In the genomic region with DNA sequence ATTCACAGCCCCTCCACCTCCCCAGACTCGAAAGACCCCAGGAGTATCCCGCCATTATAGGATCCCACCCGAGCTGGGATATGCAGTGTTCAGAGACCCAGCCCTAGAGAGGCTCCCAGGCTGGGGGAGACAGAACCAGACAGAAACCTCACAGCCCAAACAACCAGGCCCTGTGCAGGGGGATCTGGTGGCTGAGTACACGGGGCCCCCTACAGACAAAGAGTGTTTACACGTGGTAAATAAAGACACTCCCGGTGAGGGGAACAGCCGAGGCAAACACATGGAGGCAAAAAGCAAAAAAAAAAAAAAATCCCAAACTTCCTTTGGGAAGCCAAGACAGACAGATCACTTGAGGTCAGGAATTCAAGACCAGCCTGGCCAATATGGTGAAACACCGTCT, we compare ENCODE assay signal across 20 cellular contexts. TPM values are rescaled to one million over a fixed set of nuclear protein-coding genes. Genes with fewer than 3 reads are reported as not detected.
DNase-seq lines count a peak whose midpoint lies in the region; ATAC-seq and TF ChIP-seq lines count a peak whose summit lies in the region.
"Had no signal": no experiment of that assay in that cellular context is flagged by ENCODE, and none has a peak within 500 bp of the region (broad histone marks: within the 10 kb centered on the region; RNA-seq: fewer than 3 reads in every experiment).

No MANE protein-coding gene starts in this region.

- no peak overlapping the region for H3K4ac ChIP-seq in H9 (ENCODE audit: low read depth, low read length)

- no peak overlapping the region for H2BK120ac ChIP-seq in H9 (ENCODE audit: low read depth, low read length, poor library complexity, severe bottlenecking)

- H3K27me3 ChIP-seq in H9 (ENCODE audit: insufficient read depth, low read length) (no peaks in the 10 kb centered on the region), neural progenitor cell (no peaks in the 10 kb centered on the region)
- H3K27me3 ChIP-seq in CD8-positive, alpha-beta T cell (ENCODE audit: insufficient read depth, low read length), result peaks cover 1% of the 10 kb centered on the region

- no peaks in the 10 kb centered on the region for H3K79me2 ChIP-seq in H9 (ENCODE audit: insufficient read depth, low read length)
- H3K79me2 ChIP-seq in neural progenitor cell (ENCODE audit: low read depth), result no peaks in the 10 kb centered on the region

- peaks cover 9% of the 10 kb centered on the region for H3F3A ChIP-seq in neural progenitor cell (ENCODE audit: low read depth)

- H3K27me3 Mint-ChIP-seq in H9 (ENCODE audit: low read depth) (peaks cover 45% of the 10 kb centered on the region), neural progenitor cell (ENCODE audit: insufficient read depth, low read depth) (peaks cover 14% of the 10 kb centered on the region), nephron progenitor cell (ENCODE audit: low read depth, poor library complexity) (peaks cover 12% of the 10 kb centered on the region)
- peaks cover 5% of the 10 kb centered on the region for H3K27me3 Mint-ChIP-seq in CD8-positive, alpha-beta T cell (ENCODE audit: low read depth)

- no peak overlapping the region for H2BK5ac ChIP-seq in H9 (ENCODE audit: insufficient read length, low read length)

- H3K79me1 ChIP-seq in H9 (ENCODE audit: insufficient read depth, low read depth, low read length, poor library complexity, severe bottlenecking), result no peaks in the 10 kb centered on the region

- H4K8ac ChIP-seq in H9 (replicated peaks; ENCODE audit: insufficient read length, low read depth, low read length), result no peak overlapping the region

- H3K36me3 Mint-ChIP-seq in H9 (ENCODE audit: insufficient read depth in 1 of 3, low read depth in 3 of 3) (no peaks in the 10 kb centered on the region), neural progenitor cell (no peaks in the 10 kb centered on the region), nephron progenitor cell (ENCODE audit: low read depth) (no peaks in the 10 kb centered on the region)
- no peaks in the 10 kb centered on the region for H3K36me3 Mint-ChIP-seq in CD8-positive, alpha-beta T cell

- DNase-seq in NCI-H1694 treated with DMSO at 0.1 percent for 48 hours (lab: John Stamatoyannopoulos, UW) (peak; percentile 25), NCI-H1694 (lab: John Stamatoyannopoulos, UW) (no peak), H9 (no peak), cerebellar cortex (ENCODE audit: low spot score) (peak; percentile 20), neural progenitor cell (ENCODE audit: low spot score) (peak; percentile 40), nephron progenitor cell (no peak), islet precursor cell (no peak)
- no peak for DNase-seq in CD8-positive, alpha-beta T cell
- DNase-seq: activated naive CD4-positive, alpha-beta T cell treated with anti-CD3 and anti-CD28 coated beads for 36 hours; activated T-cell treated with anti-CD3 and anti-CD28 coated beads, Interleukin-2, amount 50 U/mL, for 4 hours; mammary epithelial cell; NCI-H1092 treated with DMSO at 0.1 percent for 48 hours; NCI-H2081 treated with DMSO at 0.1 percent for 48 hours; NK-92 treated with Interleukin-12 subunit alpha and Interleukin-12 subunit beta, amount 100 ng/mL, for 24 hours; SHP77; transverse colon had no signal

- WGBS in H9 (ENCODE audit: extremely low coverage, insufficient read length, low lambda C conversion rate), result no CpG with 5 or more reads among the region's 8 CpGs

- H3K9ac ChIP-seq in H9 (ENCODE audit: extremely low read depth, insufficient read length, low read length) (no peak overlapping the region), neural progenitor cell (no peak overlapping the region)

- H2BK12ac ChIP-seq in H9 (ENCODE audit: insufficient read length, low read depth, low read length), result no peak overlapping the region

- H4K20me1 ChIP-seq in H9 (ENCODE audit: control insufficient read depth, insufficient read depth, insufficient read length) (no peaks in the 10 kb centered on the region), neural progenitor cell (ENCODE audit: low read depth) (no peaks in the 10 kb centered on the region)

- peaks cover 4 to 14% of the 10 kb centered on the region in 2 experiments for H3K4me1 Mint-ChIP-seq in H9
- peaks cover 30% of the 10 kb centered on the region for H3K4me1 Mint-ChIP-seq in neural progenitor cell
- peaks cover 3% of the 10 kb centered on the region for H3K4me1 Mint-ChIP-seq in nephron progenitor cell
- H3K4me1 Mint-ChIP-seq in CD8-positive, alpha-beta T cell (ENCODE audit: low read depth), result no peaks in the 10 kb centered on the region

- no peaks in the 10 kb centered on the region for H3K9me3 ChIP-seq in H9 (ENCODE audit: control insufficient read depth, low read depth, low read length)
- no peaks in the 10 kb centered on the region for H3K9me3 ChIP-seq in neural progenitor cell (ENCODE audit: low read depth)
- H3K9me3 ChIP-seq in CD8-positive, alpha-beta T cell (ENCODE audit: low read length), result no peaks in the 10 kb centered on the region
- H3K9me3 ChIP-seq: transverse colon had no signal

- no peak overlapping the region for H2AK5ac ChIP-seq in H9 (ENCODE audit: insufficient read length, low read length)

- H3K9me3 Mint-ChIP-seq in H9 (no peaks in the 10 kb centered on the region; a peak in 1 of 5 replicates), neural progenitor cell (no peaks in the 10 kb centered on the region), nephron progenitor cell (no peaks in the 10 kb centered on the region)
- no peaks in the 10 kb centered on the region for H3K9me3 Mint-ChIP-seq in CD8-positive, alpha-beta T cell
- H3K9me3 Mint-ChIP-seq: activated naive CD4-positive, alpha-beta T cell treated with anti-CD3 and anti-CD28 coated beads for 36 hours; activated T-cell treated with anti-CD3 and anti-CD28 coated beads, Interleukin-2, amount 50 U/mL, for 4 hours; dendritic cell treated with granulocyte-macrophage colony-stimulating factor and Interleukin-4, amounts not matched to agents 40 ng/mL and 50 ng/mL, for 4 days had no signal

- no peak overlapping the region for H3K14ac ChIP-seq in H9 (ENCODE audit: insufficient read depth, low read length)

- intact Hi-C loops in CD8-positive, alpha-beta T cell (cut with DNase I, micrococcal nuclease), result no loop called here

- no peak overlapping the region for H2BK15ac ChIP-seq in H9 (ENCODE audit: low read depth, low read length)

- H3K56ac ChIP-seq in H9 (ENCODE audit: insufficient read length, low read depth, low read length), result no peak overlapping the region

- no peak overlapping the region for H4K91ac ChIP-seq in H9 (ENCODE audit: insufficient read length, low read depth, low read length)

- no peak overlapping the region for H3K18ac ChIP-seq in H9 (ENCODE audit: insufficient read length, low read depth, low read length)

- no peak overlapping the region for H2BK20ac ChIP-seq in H9 (ENCODE audit: low read depth, low read length, poor library complexity, severe bottlenecking)

- no peak overlapping the region for H4K5ac ChIP-seq in H9 (ENCODE audit: insufficient read length, low read depth, low read length)

- TF ChIP-seq CTCF in H9 (conservative IDR thresholded peaks at IDR 0.05) (peak; percentile 33; the same call in 2 of the 3 replicates), neural progenitor cell (IDR thresholded peaks at IDR 0.05) (peak; percentile 27), nephron progenitor cell (IDR thresholded peaks at IDR 0.05) (no peak)
- no peak for TF ChIP-seq CTCF in CD8-positive, alpha-beta T cell (IDR thresholded peaks at IDR 0.05)

- POLR2A ChIA-PET in CD8-positive, alpha-beta T cell (lab: Charles Lee), result no interaction called here

- ATAC-seq in CD8-positive, alpha-beta T cell, result no peak
- ATAC-seq: activated T-cell treated with anti-CD3 and anti-CD28 coated beads, Interleukin-2, amount 50 U/mL, for 4 hours; GM12878 had no signal

- H3K23me2 ChIP-seq in H9 (ENCODE audit: insufficient read length, low read depth, low read length, poor library complexity, severe bottlenecking), result no peaks in the 10 kb centered on the region

- no peaks in the 10 kb centered on the region for H3K36me3 ChIP-seq in neural progenitor cell
- no peaks in the 10 kb centered on the region for H3K36me3 ChIP-seq in CD8-positive, alpha-beta T cell (ENCODE audit: insufficient read depth, low read length)
- H3K36me3 ChIP-seq: transverse colon had no signal

- H3K27ac Mint-ChIP-seq in H9 (peak overlapping the region in 1 of 3 experiments; percentile 23; a peak in 1 of 7 replicates), neural progenitor cell (peak overlapping the region; percentile 94), nephron progenitor cell (no peak overlapping the region)
- H3K27ac Mint-ChIP-seq in CD8-positive, alpha-beta T cell, result no peak overlapping the region
- H3K27ac Mint-ChIP-seq: activated naive CD4-positive, alpha-beta T cell treated with anti-CD3 and anti-CD28 coated beads for 36 hours; dendritic cell treated with granulocyte-macrophage colony-stimulating factor and Interleukin-4, amounts not matched to agents 40 ng/mL and 50 ng/mL, for 4 days had no signal

- no peak overlapping the region for H3K23ac ChIP-seq in H9 (ENCODE audit: insufficient read length, low read depth, low read length)

- no peak overlapping the region for H3K4me3 Mint-ChIP-seq in H9
- peak overlapping the region; percentile 38 for H3K4me3 Mint-ChIP-seq in neural progenitor cell
- no peak overlapping the region for H3K4me3 Mint-ChIP-seq in nephron progenitor cell
- H3K4me3 Mint-ChIP-seq in CD8-positive, alpha-beta T cell, result no peak overlapping the region
- H3K4me3 Mint-ChIP-seq: activated naive CD4-positive, alpha-beta T cell treated with anti-CD3 and anti-CD28 coated beads for 36 hours; activated T-cell treated with anti-CD3 and anti-CD28 coated beads, Interleukin-2, amount 50 U/mL, for 4 hours; dendritic cell treated with granulocyte-macrophage colony-stimulating factor and Interleukin-4, amounts not matched to agents 40 ng/mL and 50 ng/mL, for 4 days had no signal

- H3K27ac ChIP-seq in H9 (ENCODE audit: insufficient read length, low read depth, low read length), result no peak overlapping the region
- H3K27ac ChIP-seq in neural progenitor cell, result no peak overlapping the region
- H3K27ac ChIP-seq in CD8-positive, alpha-beta T cell (ENCODE audit: low read depth, low read length), result no peak overlapping the region
- H3K27ac ChIP-seq: transverse colon had no signal

- CTCF ChIA-PET in CD8-positive, alpha-beta T cell (lab: Charles Lee), result no interaction called here

- H2AFZ ChIP-seq in H9 (ENCODE audit: low read length) (no peak overlapping the region), neural progenitor cell (replicated peaks) (no peak overlapping the region)

- H3K4me2 ChIP-seq in H9 (ENCODE audit: insufficient read depth, insufficient read length, low read length) (no peak overlapping the region), neural progenitor cell (no peak overlapping the region)

- no peak overlapping the region for H3T11ph ChIP-seq in H9 (ENCODE audit: low read length)

- no peak overlapping the region for H3K4me3 ChIP-seq in neural progenitor cell
- no peak overlapping the region for H3K4me3 ChIP-seq in CD8-positive, alpha-beta T cell (ENCODE audit: low read depth, low read length)
- H3K4me3 ChIP-seq: GM12878, transverse colon had no signal

- H3K4me1 ChIP-seq in H9 (ENCODE audit: insufficient read depth, low read length), result no peaks in the 10 kb centered on the region
- peaks cover 7% of the 10 kb centered on the region for H3K4me1 ChIP-seq in neural progenitor cell
- no peaks in the 10 kb centered on the region for H3K4me1 ChIP-seq in CD8-positive, alpha-beta T cell (ENCODE audit: insufficient read depth, low read length)
- H3K4me1 ChIP-seq: transverse colon had no signal

RNA-seq across cellular contexts. Expression of gene TINCR, which starts 25.1 kb away (rescaled TPM):
- total RNA-seq in H9 (2021) (0.17 and 0.18 TPM in 2 replicates), neural progenitor cell (ENCODE audit: low replicate concordance) (1.8 and 3.5 TPM in 2 replicates)
- 1 to 10 TPM; 1.1 to 1.8 TPM for total RNA-seq in CD8-positive, alpha-beta T cell
- total RNA-seq: pulmonary artery endothelial cell, skeletal muscle tissue had no signal

Comparison
In these comparisons a context has a peak if more than half of its experiments do, and no peak if none do; other contexts are left out.
1. DNase-seq: peak in NCI-H1694 treated with DMSO at 0.1 percent for 48 hours (single experiment), cerebellar cortex (single experiment) and neural progenitor cell (single experiment); none in NCI-H1694 (single experiment), H9 (single experiment), nephron progenitor cell (single experiment), islet precursor cell (single experiment) and CD8-positive, alpha-beta T cell (0 of 7).
2. CTCF ChIP-seq: peak in H9 (single experiment) and neural progenitor cell (single experiment); none in nephron progenitor cell (single experiment) and CD8-positive, alpha-beta T cell (single experiment).